10 cellular contexts compared by ENCODE assay signal in the genomic region with DNA sequence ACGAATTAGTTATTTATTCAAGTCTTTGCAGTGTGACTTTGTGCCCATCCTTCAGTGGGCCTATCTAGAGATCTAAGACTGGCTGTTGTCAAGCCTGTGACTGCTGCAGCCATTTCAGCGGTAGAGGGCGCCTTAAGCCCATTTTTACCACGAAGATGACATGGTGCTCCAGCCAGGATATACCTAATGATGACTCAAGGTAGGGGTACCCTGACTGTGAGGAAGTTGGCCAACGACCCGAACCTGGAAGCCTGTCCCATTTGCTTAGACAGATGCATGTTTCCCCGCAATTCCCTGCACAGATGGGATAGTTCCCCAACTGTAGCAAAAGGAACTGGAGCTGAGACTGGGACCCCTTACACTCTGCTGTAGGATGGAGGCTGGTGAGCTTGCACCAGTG. TPM values are rescaled to one million over a fixed set of nuclear protein-coding genes. Genes with fewer than 3 reads are reported as not detected.
DNase-seq lines count a peak whose midpoint lies in the region; ATAC-seq, FAIRE-seq and TF ChIP-seq lines count a peak whose summit lies in the region.
"Had no signal": no experiment of that assay in that cellular context is flagged by ENCODE, and none has a peak within 500 bp of the region (broad histone marks: within the 10 kb centered on the region; RNA-seq: fewer than 3 reads in every experiment).

No MANE protein-coding gene starts in this region.

- H3K4me3 ChIP-seq in small intestine (ENCODE audit: low read depth in 1 of 2, low read length in 2 of 2) = no peak overlapping the region
- H3K4me3 ChIP-seq: Peyer's patch had no signal

- no peak overlapping the region for H3K27ac Mint-ChIP-seq in activated CD8-positive, alpha-beta T cell treated with anti-CD3 and anti-CD28 coated beads for 36 hours
- no peak overlapping the region for H3K27ac Mint-ChIP-seq in activated CD8-positive, alpha-beta T cell treated with anti-CD3 and anti-CD28 coated beads, Interleukin-2, amount 10 ng/mL, durations not matched to agents 7 days and 5 days
- no peak overlapping the region for H3K27ac Mint-ChIP-seq in activated T-cell treated with anti-CD3 and anti-CD28 coated beads, Interleukin-2, amount 50 U/mL, for 72 hours

- ATAC-seq in activated CD8-positive, alpha-beta T cell treated with anti-CD3 and anti-CD28 coated beads for 36 hours = no peak
- ATAC-seq in activated CD8-positive, alpha-beta T cell treated with anti-CD3 and anti-CD28 coated beads, Interleukin-2, amount 10 ng/mL, durations not matched to agents 7 days and 5 days = no peak
- ATAC-seq in esophagus mucosa = peak; percentile 32
- ATAC-seq in GM18498 (IDR thresholded peaks at IDR 0.05; ENCODE audit: unreplicated experiment) = no peak
- no peak for ATAC-seq in GM21723 (IDR thresholded peaks at IDR 0.05; ENCODE audit: unreplicated experiment)
- no peak for ATAC-seq in activated T-cell treated with anti-CD3 and anti-CD28 coated beads, Interleukin-2, amount 50 U/mL, for 72 hours (replicated peaks in 1 of 2)

- no peak overlapping the region for H3K27ac ChIP-seq in small intestine (ENCODE audit: low read depth in 1 of 2, low read length in 1 of 2)
- H3K27ac ChIP-seq: epithelial cell of prostate, Peyer's patch had no signal

- H3K4me3 Mint-ChIP-seq in activated CD8-positive, alpha-beta T cell treated with anti-CD3 and anti-CD28 coated beads for 36 hours = no peak overlapping the region
- H3K4me3 Mint-ChIP-seq in activated CD8-positive, alpha-beta T cell treated with anti-CD3 and anti-CD28 coated beads, Interleukin-2, amount 10 ng/mL, durations not matched to agents 7 days and 5 days = no peak overlapping the region
- no peak overlapping the region for H3K4me3 Mint-ChIP-seq in activated T-cell treated with anti-CD3 and anti-CD28 coated beads, Interleukin-2, amount 50 U/mL, for 72 hours

- no peaks in the 10 kb centered on the region for H3K4me1 Mint-ChIP-seq in activated CD8-positive, alpha-beta T cell treated with anti-CD3 and anti-CD28 coated beads for 36 hours (ENCODE audit: low read depth)
- no peaks in the 10 kb centered on the region for H3K4me1 Mint-ChIP-seq in activated CD8-positive, alpha-beta T cell treated with anti-CD3 and anti-CD28 coated beads, Interleukin-2, amount 10 ng/mL, durations not matched to agents 7 days and 5 days (ENCODE audit: low read depth)
- no peaks in the 10 kb centered on the region for H3K4me1 Mint-ChIP-seq in activated T-cell treated with anti-CD3 and anti-CD28 coated beads, Interleukin-2, amount 50 U/mL, for 72 hours (ENCODE audit: low read depth)

- no peaks in the 10 kb centered on the region for H3K4me1 ChIP-seq in small intestine (ENCODE audit: control insufficient read depth in 2 of 2, insufficient read depth in 1 of 2, low read depth in 1 of 2, low read length in 1 of 2)
- H3K4me1 ChIP-seq: Peyer's patch had no signal

- POLR2A ChIA-PET in activated CD8-positive, alpha-beta T cell treated with anti-CD3 and anti-CD28 coated beads for 36 hours (lab: Charles Lee) = interaction anchor here (1.0 kb wide), 1 partner anchor 240 kb away, joined by 3 read pairs; no protein-coding TSS in a partner anchor
- POLR2A ChIA-PET in activated CD8-positive, alpha-beta T cell treated with anti-CD3 and anti-CD28 coated beads, Interleukin-2, amount 10 ng/mL, durations not matched to agents 7 days and 5 days (lab: Charles Lee) = no interaction called here

- no peak for FAIRE-seq in small intestine (lab: Jason Lieb, UNC)

- no peaks in the 10 kb centered on the region for H3K27me3 Mint-ChIP-seq in activated CD8-positive, alpha-beta T cell treated with anti-CD3 and anti-CD28 coated beads for 36 hours
- H3K27me3 Mint-ChIP-seq in activated CD8-positive, alpha-beta T cell treated with anti-CD3 and anti-CD28 coated beads, Interleukin-2, amount 10 ng/mL, durations not matched to agents 7 days and 5 days (ENCODE audit: low read depth) = no peaks in the 10 kb centered on the region
- no peaks in the 10 kb centered on the region for H3K27me3 Mint-ChIP-seq in activated T-cell treated with anti-CD3 and anti-CD28 coated beads, Interleukin-2, amount 50 U/mL, for 72 hours (ENCODE audit: low read depth)

- peaks cover 6% of the 10 kb centered on the region for H3K9me3 Mint-ChIP-seq in activated CD8-positive, alpha-beta T cell treated with anti-CD3 and anti-CD28 coated beads for 36 hours
- peaks cover 6% of the 10 kb centered on the region for H3K9me3 Mint-ChIP-seq in activated CD8-positive, alpha-beta T cell treated with anti-CD3 and anti-CD28 coated beads, Interleukin-2, amount 10 ng/mL, durations not matched to agents 7 days and 5 days (ENCODE audit: insufficient read depth)
- peaks cover 2 to 10% of the 10 kb centered on the region in 2 donors for H3K9me3 Mint-ChIP-seq in activated T-cell treated with anti-CD3 and anti-CD28 coated beads, Interleukin-2, amount 50 U/mL, for 72 hours

- H3K27me3 ChIP-seq in small intestine (ENCODE audit: control insufficient read depth in 2 of 2, insufficient read depth in 2 of 2, low read length in 2 of 2) = no peaks in the 10 kb centered on the region
- H3K27me3 ChIP-seq: Peyer's patch had no signal

- H3K36me3 Mint-ChIP-seq in activated CD8-positive, alpha-beta T cell treated with anti-CD3 and anti-CD28 coated beads for 36 hours (ENCODE audit: low read depth) = peaks cover 41% of the 10 kb centered on the region
- peaks cover 17% of the 10 kb centered on the region for H3K36me3 Mint-ChIP-seq in activated CD8-positive, alpha-beta T cell treated with anti-CD3 and anti-CD28 coated beads, Interleukin-2, amount 10 ng/mL, durations not matched to agents 7 days and 5 days (ENCODE audit: low read depth)
- peaks cover 9 to 24% of the 10 kb centered on the region in 2 donors for H3K36me3 Mint-ChIP-seq in activated T-cell treated with anti-CD3 and anti-CD28 coated beads, Interleukin-2, amount 50 U/mL, for 72 hours (ENCODE audit: insufficient read depth in 2 of 2)

- no peaks in the 10 kb centered on the region for H3K36me3 ChIP-seq in small intestine (ENCODE audit: control insufficient read depth in 2 of 2, insufficient read depth in 2 of 2, low read length in 2 of 2)
- H3K36me3 ChIP-seq: Peyer's patch had no signal

- no peak for TF ChIP-seq CTCF in activated CD8-positive, alpha-beta T cell treated with anti-CD3 and anti-CD28 coated beads for 36 hours (IDR thresholded peaks at IDR 0.05)

- peak; percentile 10 for DNase-seq in activated CD8-positive, alpha-beta T cell treated with anti-CD3 and anti-CD28 coated beads for 36 hours
- DNase-seq in activated CD8-positive, alpha-beta T cell treated with anti-CD3 and anti-CD28 coated beads, Interleukin-2, amount 10 ng/mL, durations not matched to agents 7 days and 5 days = no peak
- DNase-seq in NCI-H510A treated with DMSO at 0.1 percent for 48 hours (lab: John Stamatoyannopoulos, UW) = peak; percentile 87
- DNase-seq in small intestine = peak; percentile 25
- DNase-seq in activated T-cell treated with anti-CD3 and anti-CD28 coated beads, Interleukin-2, amount 50 U/mL, for 72 hours = no peak

- H3K9me3 ChIP-seq in small intestine (ENCODE audit: control insufficient read depth, low read depth) = no peaks in the 10 kb centered on the region
- H3K9me3 ChIP-seq: Peyer's patch had no signal

- WGBS in small intestine, 3 donors = 68 to 86% (median 82%) methylated on average over 7 of the region's 7 CpGs

- intact Hi-C loops in activated CD8-positive, alpha-beta T cell treated with anti-CD3 and anti-CD28 coated beads for 36 hours (cut with micrococcal nuclease) = no loop called here

- CTCF ChIA-PET in activated CD8-positive, alpha-beta T cell treated with anti-CD3 and anti-CD28 coated beads for 36 hours (lab: Charles Lee) = no interaction called here
- CTCF ChIA-PET in activated CD8-positive, alpha-beta T cell treated with anti-CD3 and anti-CD28 coated beads, Interleukin-2, amount 10 ng/mL, durations not matched to agents 7 days and 5 days (lab: Charles Lee) = interaction anchor here (1.6 kb wide), 1 partner anchor 41 kb away, joined by 4 read pairs; a partner anchor contains a TSS

RNA-seq across cellular contexts. Expression of a gene that starts 41.3 kb away (rescaled TPM):
- total RNA-seq in activated CD8-positive, alpha-beta T cell treated with anti-CD3 and anti-CD28 coated beads for 36 hours = 10 to 100 TPM; 31.4 to 37.2 TPM
- total RNA-seq in activated CD8-positive, alpha-beta T cell treated with anti-CD3 and anti-CD28 coated beads, Interleukin-2, amount 10 ng/mL, durations not matched to agents 7 days and 5 days = 10 to 100 TPM; 26.2 to 27.7 TPM
- 16.5 TPM for total RNA-seq in esophagus mucosa
- polyA plus RNA-seq in small intestine = 10 to 100 TPM; 26.5 to 60.2 (median 39.7) TPM
- 10 to 100 TPM; 37.8 to 38.7 TPM for total RNA-seq in activated T-cell treated with anti-CD3 and anti-CD28 coated beads, Interleukin-2, amount 50 U/mL, for 72 hours

RNA-seq across cellular contexts. Expression of a gene that starts 45.1 kb away (rescaled TPM):
- not detected for total RNA-seq in activated CD8-positive, alpha-beta T cell treated with anti-CD3 and anti-CD28 coated beads for 36 hours
- total RNA-seq in activated CD8-positive, alpha-beta T cell treated with anti-CD3 and anti-CD28 coated beads, Interleukin-2, amount 10 ng/mL, durations not matched to agents 7 days and 5 days = not detected
- not detected for total RNA-seq in esophagus mucosa
- polyA plus RNA-seq in small intestine = 10 to 100 TPM; 31.2 to 56.5 (median 54.3) TPM
- under 1 TPM in 1 of 2 donors, not detected in 1; 0.14 TPM for total RNA-seq in activated T-cell treated with anti-CD3 and anti-CD28 coated beads, Interleukin-2, amount 50 U/mL, for 72 hours

Comparison
In these comparisons a context has a peak if more than half of its experiments do, and no peak if none do; other contexts are left out.
1. DNase-seq: peak in activated CD8-positive, alpha-beta T cell treated with anti-CD3 and anti-CD28 coated beads for 36 hours (single experiment), NCI-H510A treated with DMSO at 0.1 percent for 48 hours (single experiment) and small intestine (single experiment); none in activated CD8-positive, alpha-beta T cell treated with anti-CD3 and anti-CD28 coated beads, Interleukin-2, amount 10 ng/mL, durations not matched to agents 7 days and 5 days (single experiment) and activated T-cell treated with anti-CD3 and anti-CD28 coated beads, Interleukin-2, amount 50 U/mL, for 72 hours (0 of 2).